Comparison of ENCODE assay signal across 14 cellular contexts in the genomic region with DNA sequence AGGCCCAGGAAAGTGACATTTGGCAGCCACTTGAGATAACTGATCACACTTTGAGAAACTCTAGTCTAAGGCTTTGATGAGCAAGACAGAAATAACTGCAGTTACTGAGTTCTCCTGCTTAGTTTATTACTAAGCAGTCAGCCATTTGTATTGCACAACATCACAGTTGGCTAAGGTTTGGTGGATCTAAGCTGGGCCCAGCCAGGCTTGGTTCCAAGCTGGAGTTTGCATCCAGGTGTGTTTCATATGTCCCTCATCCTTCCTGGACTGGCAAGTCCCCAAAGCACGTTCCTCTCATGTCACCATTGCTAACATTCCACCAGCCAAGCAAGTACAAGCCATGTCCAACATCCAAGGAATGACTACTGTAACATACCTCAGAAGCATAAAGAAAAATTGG.
A peak's percentile ranks its signal among the peaks of the same experiment; 100 is the strongest.
DNase-seq lines count a peak whose midpoint lies in the region; ATAC-seq and TF ChIP-seq lines count a peak whose summit lies in the region.
"Had no signal": no experiment of that assay in that cellular context is flagged by ENCODE, and none has a peak within 500 bp of the region (broad histone marks: within the 10 kb centered on the region; RNA-seq: fewer than 3 reads in every experiment).

No MANE protein-coding gene starts in this region.

- POLR2A ChIA-PET in RWPE1 (lab: Yijun Ruan, JAX; ENCODE audit: low non-redundant PET), result no interaction called here

- DNase-seq in GM04504 (ENCODE audit: low read depth) (peak; percentile 92), RWPE1 (ENCODE audit: low spot score) (peak; percentile 36), fibroblast of mammary gland (ENCODE audit: low read depth) (peak; percentile 90), renal cortical epithelial cell (ENCODE audit: low read depth) (peak; percentile 85), A172 (ENCODE audit: low spot score) (no peak), D341Med (ENCODE audit: low spot score) (no peak), NCI-H2171 treated with DMSO at 0.1 percent for 48 hours (lab: John Stamatoyannopoulos, UW) (no peak)
- DNase-seq: activated CD8-positive, alpha-beta memory T cell treated with anti-CD3 and anti-CD28 coated beads, Interleukin-2, amount 50 U/mL, for 4 hours; caudate nucleus; midbrain; NCI-H2029; upper lobe of left lung had no signal

- CTCF ChIA-PET in RWPE1 (lab: Yijun Ruan, JAX), result no interaction called here

- peak overlapping the region; percentile 91 for H3K27ac ChIP-seq in RWPE1
- H3K27ac ChIP-seq: upper lobe of left lung had no signal

- H3K4me3 ChIP-seq in fibroblast of mammary gland (ENCODE audit: control insufficient read depth, low read depth, low read length), result no peak overlapping the region
- H3K4me3 ChIP-seq: right atrium auricular region, upper lobe of left lung had no signal

- TF ChIP-seq CTCF in RWPE1 (conservative IDR thresholded peaks at IDR 0.05; ENCODE audit: low read depth) (no peak), fibroblast of mammary gland (conservative IDR thresholded peaks at IDR 0.05; ENCODE audit: control insufficient read depth, insufficient read depth, low read depth, low read length) (no peak)

- no peak for ATAC-seq in GM18867 (IDR thresholded peaks at IDR 0.05; ENCODE audit: unreplicated experiment)

Comparison
In these comparisons a context has a peak if more than half of its experiments do, and no peak if none do; other contexts are left out.
1. DNase-seq: peak in GM04504 (single experiment), RWPE1 (single experiment), fibroblast of mammary gland (single experiment) and renal cortical epithelial cell (single experiment); none in A172 (single experiment), D341Med (single experiment) and NCI-H2171 treated with DMSO at 0.1 percent for 48 hours (single experiment).